27 cellular contexts compared by ENCODE assay signal in genomic region chr21:41403966-41404365, GRCh38.
"Had no signal": no experiment of that assay in that cellular context is flagged by ENCODE, and none has a peak within 500 bp of the region (broad histone marks: within the 10 kb centered on the region; RNA-seq: fewer than 3 reads in every experiment).

No MANE protein-coding gene starts in this region.

- H2AFZ ChIP-seq: neural progenitor cell had no signal

- H3K4me2 ChIP-seq: neural progenitor cell had no signal

- H3K4me1 Mint-ChIP-seq: nephron had no signal

- DNase-seq: hippocampal formation; kidney glomerular epithelial cell; left colon; left lung; mesendoderm; midbrain; mucosa of descending colon; naive thymus-derived CD8-positive, alpha-beta T cell; ovary; right cardiac atrium; stimulated activated CD4-positive, alpha-beta T cell treated with anti-CD3 and anti-CD28 coated beads, Interleukin-12 subunit alpha, Interleukin-12 subunit beta, amount 100 ng/mL, for 4 hours; stimulated activated CD4-positive, alpha-beta T cell treated with anti-CD3 and anti-CD28 coated beads, Interleukin-15, amount 100 ng/mL, for 24 hours; stimulated activated CD4-positive, alpha-beta T cell treated with anti-CD3 and anti-CD28 coated beads, Interleukin-2, amount 100 ng/mL, for 24 hours; stimulated activated CD4-positive, alpha-beta T cell treated with anti-CD3 and anti-CD28 coated beads, Interleukin-4, amount 100 ng/mL, for 1 hour; stimulated activated naive CD4-positive, alpha-beta T cell; uterus had no signal

- H3K4me1 ChIP-seq: neural progenitor cell, suprapubic skin, tibial artery, uterus had no signal

- H3K27ac ChIP-seq: left lung, neural progenitor cell, ovary, skin epidermis, suprapubic skin, thoracic aorta, tibial artery, uterus had no signal

- H3K4me3 ChIP-seq: left lung, lung, mucosa of descending colon, neural progenitor cell, ovary, skin epidermis, suprapubic skin, thoracic aorta, tibial artery, uterus had no signal

- H3K27ac Mint-ChIP-seq: nephron; neural progenitor cell; progenitor cell of endocrine pancreas; stimulated activated naive CD8-positive, alpha-beta T cell treated with anti-CD3 and anti-CD28 coated beads, Interleukin-15, Interleukin-2, amounts not matched to agents 100 ng/mL and 50 ng/mL, for 24 hours; type B pancreatic cell had no signal

- H3K36me3 Mint-ChIP-seq: neural progenitor cell, type B pancreatic cell had no signal

- H3K36me3 ChIP-seq: neural progenitor cell, ovary, uterus had no signal

- H3K9me3 ChIP-seq: left lung, mucosa of descending colon, ovary, suprapubic skin, thoracic aorta, tibial artery, uterus had no signal

- H3K9me3 Mint-ChIP-seq: nephron; neural progenitor cell; stimulated activated naive CD8-positive, alpha-beta T cell treated with anti-CD3 and anti-CD28 coated beads, Interleukin-15, Interleukin-2, amounts not matched to agents 100 ng/mL and 50 ng/mL, for 24 hours; type B pancreatic cell had no signal

- H3K9ac ChIP-seq: neural progenitor cell had no signal

- H3K27me3 Mint-ChIP-seq: naive thymus-derived CD8-positive, alpha-beta T cell; stimulated activated naive CD8-positive, alpha-beta T cell treated with anti-CD3 and anti-CD28 coated beads, Interleukin-15, Interleukin-2, amounts not matched to agents 100 ng/mL and 50 ng/mL, for 24 hours had no signal

- ATAC-seq: left colon; left lung; mucosa of descending colon; naive thymus-derived CD8-positive, alpha-beta T cell; right cardiac atrium; sciatic nerve had no signal

- H3K4me3 Mint-ChIP-seq: naive thymus-derived CD8-positive, alpha-beta T cell; nephron; neural progenitor cell; stimulated activated naive CD8-positive, alpha-beta T cell treated with anti-CD3 and anti-CD28 coated beads, Interleukin-15, Interleukin-2, amounts not matched to agents 100 ng/mL and 50 ng/mL, for 24 hours; type B pancreatic cell had no signal

- H3K27me3 ChIP-seq: left lung, neural progenitor cell, ovary, suprapubic skin, tibial artery, uterus had no signal
